11 cellular contexts compared by ENCODE assay signal in the genomic region with DNA sequence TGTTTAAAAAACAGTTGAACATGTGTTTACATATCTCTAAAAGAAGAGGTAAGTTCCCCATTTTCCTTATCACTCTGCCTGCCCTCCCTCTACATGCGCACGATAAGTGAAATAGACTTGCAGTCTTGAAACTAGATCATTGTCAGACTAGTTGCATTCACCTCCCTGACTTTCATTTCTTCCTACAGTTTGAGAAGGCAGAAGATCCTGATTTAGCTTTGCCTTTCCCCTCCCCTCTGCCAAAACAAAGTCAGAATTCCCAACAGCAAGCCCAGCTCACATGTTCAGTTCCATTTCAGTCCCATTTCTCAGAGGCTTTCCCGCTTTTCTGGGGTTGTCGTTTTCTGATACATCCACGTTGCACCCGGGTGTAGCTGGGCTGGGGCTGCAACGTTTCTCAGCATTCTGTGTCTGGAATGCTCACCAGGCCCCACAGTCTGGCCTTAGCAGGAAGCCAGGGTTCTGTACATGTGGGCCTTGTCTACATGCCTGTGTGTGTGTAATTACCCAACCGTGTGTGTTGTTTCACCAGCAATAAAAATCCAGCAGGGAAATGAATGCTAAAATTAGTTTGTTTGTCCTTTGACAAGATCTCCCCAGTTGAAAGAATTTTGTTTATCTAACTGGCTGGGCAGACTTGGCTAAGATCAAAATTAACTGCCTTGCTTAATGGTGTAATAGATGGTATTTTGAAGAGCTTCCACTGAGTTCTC.
A peak's percentile ranks its signal among the peaks of the same experiment; 100 is the strongest.
DNase-seq lines count a peak whose midpoint lies in the region; ATAC-seq and TF ChIP-seq lines count a peak whose summit lies in the region.
"Had no signal": no experiment of that assay in that cellular context is flagged by ENCODE, and none has a peak within 500 bp of the region (broad histone marks: within the 10 kb centered on the region; RNA-seq: fewer than 3 reads in every experiment).

No MANE protein-coding gene starts in this region.

- intact Hi-C loops in tibial artery (cut with DNase I; ENCODE audit: low total_unique reads), result no loop called here

- H3K4me1 ChIP-seq in liver (ENCODE audit: control insufficient read depth in 4 of 4, insufficient read depth in 4 of 4, low read length in 3 of 4), result peaks cover 0 to 32% (median 13%) of the 10 kb centered on the region in 4 donors
- H3K4me1 ChIP-seq in tibial artery, result peaks cover 0 to 89% (median 40%) of the 10 kb centered on the region in 4 donors

- H3K27me3 ChIP-seq in liver (ENCODE audit: control insufficient read depth in 4 of 4, insufficient read depth in 4 of 4, low read length in 3 of 4) (no peaks in the 10 kb centered on the region), tibial artery (no peaks in the 10 kb centered on the region)

- 49% methylated on average over 8 of the region's 8 CpGs for WGBS in liver

- H3K9me3 ChIP-seq in liver (ENCODE audit: control insufficient read depth in 4 of 4, low read length in 3 of 4), result no peaks in the 10 kb centered on the region
- H3K9me3 ChIP-seq in tibial artery, result no peaks in the 10 kb centered on the region

- DNase-seq in LNCaP clone FGC (ENCODE audit: low read depth) (peak; percentile 39), cardiac fibroblast (ENCODE audit: low read depth in 2 of 2) (peak; percentile 78 to 83), tibial artery (peak; percentile 35 to 72), GM10248 (ENCODE audit: extremely low spot score) (no peak)
- no peak for DNase-seq in effector CD4-positive, alpha-beta T cell
- DNase-seq: activated CD4-positive, alpha-beta memory T cell treated with anti-CD3 and anti-CD28 coated beads for 36 hours; caudate nucleus; stimulated activated naive CD8-positive, alpha-beta T cell treated with anti-CD3 and anti-CD28 coated beads, Interleukin-15, amount 100 ng/mL, for 72 hours had no signal

- H3K4me3 ChIP-seq in LNCaP clone FGC (ENCODE audit: low read depth, low read length) (no peak overlapping the region), cardiac fibroblast (replicated peaks in 1 of 2; ENCODE audit: low read depth in 2 of 2, low read length in 2 of 2) (no peak overlapping the region), liver (ENCODE audit: low read depth in 1 of 3, low read length in 3 of 3) (no peak overlapping the region), tibial artery (peak overlapping the region in 1 of 2 donors; percentile 1)

- no peak for ATAC-seq in HG03378 (IDR thresholded peaks at IDR 0.05; ENCODE audit: unreplicated experiment)
- ATAC-seq: stimulated activated naive CD8-positive, alpha-beta T cell treated with anti-CD3 and anti-CD28 coated beads, Interleukin-15, amount 100 ng/mL, for 72 hours had no signal

- H3K9ac ChIP-seq in liver (ENCODE audit: low read depth in 1 of 2, low read length in 2 of 2), result peak overlapping the region in 1 of 2 donors; percentile 29

- TF ChIP-seq CTCF in LNCaP clone FGC (IDR thresholded peaks at IDR 0.05; ENCODE audit: control insufficient read depth, extremely low read depth, insufficient read depth), result no peak
- no peak for TF ChIP-seq CTCF in cardiac fibroblast (IDR thresholded peaks at IDR 0.05; ENCODE audit: low read depth, low read length)
- no peak for TF ChIP-seq CTCF in liver (IDR thresholded peaks at IDR 0.05; ENCODE audit: low read depth, low read length, missing input control)
- TF ChIP-seq CTCF in tibial artery (IDR thresholded peaks at IDR 0.05), result no peak
- no peak for TF ChIP-seq CTCF in GM10248 (IDR thresholded peaks at IDR 0.05; ENCODE audit: control extremely low read depth, extremely low read depth, low read depth, missing control alignments)

- POLR2A ChIA-PET in GM10248 (lab: Yijun Ruan, JAX), result no interaction called here

- H3K27ac ChIP-seq in liver (ENCODE audit: low read depth in 1 of 2, low read length in 2 of 2) (peak overlapping the region; percentile 79), tibial artery (peak overlapping the region; percentile 48 to 62)
- H3K27ac ChIP-seq: RWPE1 had no signal

- H3K36me3 ChIP-seq in liver (ENCODE audit: control insufficient read depth in 4 of 4, insufficient read depth in 3 of 4, low read depth in 1 of 4, low read length in 3 of 4) (peaks cover 0 to 8% (median 0%) of the 10 kb centered on the region in 4 donors), tibial artery (peaks cover 4 to 26% (median 25%) of the 10 kb centered on the region in 3 donors)

- TF ChIP-seq RAD21 in liver (IDR thresholded peaks at IDR 0.05), result peak; percentile 41 to 64

- CTCF ChIA-PET in GM10248 (lab: Yijun Ruan, JAX), result interaction anchor here (1.1 to 2.8 kb wide), 4 partner anchors 10 to 132 kb away, joined by 4 to 9 read pairs (median 6); no protein-coding TSS in a partner anchor

TF ChIP-seq in liver, 16 proteins besides CTCF, POLR2A, EP300 and RAD21:
- TF ChIP-seq HNF4A (conservative IDR thresholded peaks at IDR 0.05), result peak; percentile 38 to 65
- TF ChIP-seq TAF1 (conservative IDR thresholded peaks at IDR 0.05), result no peak
- no peak for TF ChIP-seq HNF4G (IDR thresholded peaks at IDR 0.05)
- TF ChIP-seq, protein P1, sequence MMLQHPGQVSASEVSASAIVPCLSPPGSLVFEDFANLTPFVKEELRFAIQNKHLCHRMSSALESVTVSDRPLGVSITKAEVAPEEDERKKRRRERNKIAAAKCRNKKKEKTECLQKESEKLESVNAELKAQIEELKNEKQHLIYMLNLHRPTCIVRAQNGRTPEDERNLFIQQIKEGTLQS (IDR thresholded peaks at IDR 0.05), result no peak
- peak; percentile 66 for TF ChIP-seq SP1 (IDR thresholded peaks at IDR 0.05)
- no peak for TF ChIP-seq EGR1 (IDR thresholded peaks at IDR 0.05; ENCODE audit: low read depth in 2 of 2)
- TF ChIP-seq, protein P2, sequence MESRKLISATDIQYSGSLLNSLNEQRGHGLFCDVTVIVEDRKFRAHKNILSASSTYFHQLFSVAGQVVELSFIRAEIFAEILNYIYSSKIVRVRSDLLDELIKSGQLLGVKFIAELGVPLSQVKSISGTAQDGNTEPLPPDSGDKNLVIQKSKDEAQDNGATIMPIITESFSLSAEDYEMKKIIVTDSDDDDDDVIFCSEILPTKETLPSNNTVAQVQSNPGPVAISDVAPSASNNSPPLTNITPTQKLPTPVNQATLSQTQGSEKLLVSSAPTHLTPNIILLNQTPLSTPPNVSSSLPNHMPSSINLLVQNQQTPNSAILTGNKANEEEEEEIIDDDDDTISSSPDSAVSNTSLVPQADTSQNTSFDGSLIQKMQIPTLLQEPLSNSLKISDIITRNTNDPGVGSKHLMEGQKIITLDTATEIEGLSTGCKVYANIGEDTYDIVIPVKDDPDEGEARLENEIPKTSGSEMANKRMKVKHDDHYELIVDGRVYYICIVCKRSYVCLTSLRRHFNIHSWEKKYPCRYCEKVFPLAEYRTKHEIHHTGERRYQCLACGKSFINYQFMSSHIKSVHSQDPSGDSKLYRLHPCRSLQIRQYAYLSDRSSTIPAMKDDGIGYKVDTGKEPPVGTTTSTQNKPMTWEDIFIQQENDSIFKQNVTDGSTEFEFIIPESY (IDR thresholded peaks at IDR 0.05), result no peak
- peak; percentile 55 for TF ChIP-seq FOXA2 (IDR thresholded peaks at IDR 0.05)
- no peak for TF ChIP-seq GABPA (IDR thresholded peaks at IDR 0.05 in 1 of 2, conservative IDR thresholded peaks at IDR 0.05 in 1 of 2)
- TF ChIP-seq, protein P3, sequence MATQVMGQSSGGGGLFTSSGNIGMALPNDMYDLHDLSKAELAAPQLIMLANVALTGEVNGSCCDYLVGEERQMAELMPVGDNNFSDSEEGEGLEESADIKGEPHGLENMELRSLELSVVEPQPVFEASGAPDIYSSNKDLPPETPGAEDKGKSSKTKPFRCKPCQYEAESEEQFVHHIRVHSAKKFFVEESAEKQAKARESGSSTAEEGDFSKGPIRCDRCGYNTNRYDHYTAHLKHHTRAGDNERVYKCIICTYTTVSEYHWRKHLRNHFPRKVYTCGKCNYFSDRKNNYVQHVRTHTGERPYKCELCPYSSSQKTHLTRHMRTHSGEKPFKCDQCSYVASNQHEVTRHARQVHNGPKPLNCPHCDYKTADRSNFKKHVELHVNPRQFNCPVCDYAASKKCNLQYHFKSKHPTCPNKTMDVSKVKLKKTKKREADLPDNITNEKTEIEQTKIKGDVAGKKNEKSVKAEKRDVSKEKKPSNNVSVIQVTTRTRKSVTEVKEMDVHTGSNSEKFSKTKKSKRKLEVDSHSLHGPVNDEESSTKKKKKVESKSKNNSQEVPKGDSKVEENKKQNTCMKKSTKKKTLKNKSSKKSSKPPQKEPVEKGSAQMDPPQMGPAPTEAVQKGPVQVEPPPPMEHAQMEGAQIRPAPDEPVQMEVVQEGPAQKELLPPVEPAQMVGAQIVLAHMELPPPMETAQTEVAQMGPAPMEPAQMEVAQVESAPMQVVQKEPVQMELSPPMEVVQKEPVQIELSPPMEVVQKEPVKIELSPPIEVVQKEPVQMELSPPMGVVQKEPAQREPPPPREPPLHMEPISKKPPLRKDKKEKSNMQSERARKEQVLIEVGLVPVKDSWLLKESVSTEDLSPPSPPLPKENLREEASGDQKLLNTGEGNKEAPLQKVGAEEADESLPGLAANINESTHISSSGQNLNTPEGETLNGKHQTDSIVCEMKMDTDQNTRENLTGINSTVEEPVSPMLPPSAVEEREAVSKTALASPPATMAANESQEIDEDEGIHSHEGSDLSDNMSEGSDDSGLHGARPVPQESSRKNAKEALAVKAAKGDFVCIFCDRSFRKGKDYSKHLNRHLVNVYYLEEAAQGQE (IDR thresholded peaks at IDR 0.05), result peak; percentile 81
- TF ChIP-seq RXRA (IDR thresholded peaks at IDR 0.05), result peak; percentile 45 to 62
- TF ChIP-seq NR2F2 (IDR thresholded peaks at IDR 0.05), result peak; percentile 30
- TF ChIP-seq YY1 (IDR thresholded peaks at IDR 0.05), result peak; percentile 63
- TF ChIP-seq FOXA1 (IDR thresholded peaks at IDR 0.05), result no peak
- TF ChIP-seq, protein P4, sequence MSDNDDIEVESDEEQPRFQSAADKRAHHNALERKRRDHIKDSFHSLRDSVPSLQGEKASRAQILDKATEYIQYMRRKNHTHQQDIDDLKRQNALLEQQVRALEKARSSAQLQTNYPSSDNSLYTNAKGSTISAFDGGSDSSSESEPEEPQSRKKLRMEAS (IDR thresholded peaks at IDR 0.05), result peak; percentile 60
- TF ChIP-seq JUND (IDR thresholded peaks at IDR 0.05), result peak in 1 of 2 donors; percentile 48

Comparison
In these comparisons a context has a peak if more than half of its experiments do, and no peak if none do; other contexts are left out.
1. DNase-seq: peak in LNCaP clone FGC (single experiment), cardiac fibroblast (2 of 2) and tibial artery (2 of 2); none in GM10248 (single experiment) and effector CD4-positive, alpha-beta T cell (single experiment).